Comparison of ENCODE assay signal across 19 cellular contexts in genomic region chr3:152313914-152314313, GRCh38. TPM values are rescaled to one million over a fixed set of nuclear protein-coding genes. Genes with fewer than 3 reads are reported as not detected.
DNase-seq lines count a peak whose midpoint lies in the region; ATAC-seq, FAIRE-seq and TF ChIP-seq lines count a peak whose summit lies in the region.
"Had no signal": no experiment of that assay in that cellular context is flagged by ENCODE, and none has a peak within 500 bp of the region (broad histone marks: within the 10 kb centered on the region; RNA-seq: fewer than 3 reads in every experiment).

No MANE protein-coding gene starts in this region.

- no peak for TF ChIP-seq CTCF in left ventricle myocardium inferior (IDR thresholded peaks at IDR 0.05; ENCODE audit: borderline replicate concordance)
- no peak for TF ChIP-seq CTCF in transverse colon (IDR thresholded peaks at IDR 0.05)

- no peak overlapping the region for H3K4me3 Mint-ChIP-seq in activated CD8-positive, alpha-beta T cell treated with anti-CD3 and anti-CD28 coated beads, Interleukin-2, amount 10 ng/mL, durations not matched to agents 7 days and 5 days
- H3K4me3 Mint-ChIP-seq: neural progenitor cell had no signal

- no peaks in the 10 kb centered on the region for H3K36me3 ChIP-seq in left ventricle myocardium inferior
- H3K36me3 ChIP-seq in muscle layer of colon (ENCODE audit: insufficient read depth, low read length), result no peaks in the 10 kb centered on the region
- H3K36me3 ChIP-seq in transverse colon, result no peaks in the 10 kb centered on the region
- H3K36me3 ChIP-seq: neural progenitor cell had no signal

- POLR2A ChIA-PET in activated CD8-positive, alpha-beta T cell treated with anti-CD3 and anti-CD28 coated beads, Interleukin-2, amount 10 ng/mL, durations not matched to agents 7 days and 5 days (lab: Charles Lee), result interaction anchor here (0.6 to 1.0 kb wide), 2 partner anchors 13 to 43 kb away, joined by 3 read pairs; no protein-coding TSS in a partner anchor

- H3K4me3 ChIP-seq in left ventricle myocardium inferior (no peak overlapping the region), muscle layer of colon (ENCODE audit: low read depth in 1 of 2, low read length in 2 of 2) (no peak overlapping the region), transverse colon (no peak overlapping the region)
- H3K4me3 ChIP-seq: neural progenitor cell, SJSA1 had no signal

- FAIRE-seq in H54 (lab: Jason Lieb, UNC), result no peak

- no peaks in the 10 kb centered on the region for H3K27me3 Mint-ChIP-seq in activated CD8-positive, alpha-beta T cell treated with anti-CD3 and anti-CD28 coated beads, Interleukin-2, amount 10 ng/mL, durations not matched to agents 7 days and 5 days (ENCODE audit: low read depth)

- H3K9me3 ChIP-seq in left ventricle myocardium inferior (replicated peaks), result no peaks in the 10 kb centered on the region
- no peaks in the 10 kb centered on the region for H3K9me3 ChIP-seq in muscle layer of colon (ENCODE audit: low read length)
- no peaks in the 10 kb centered on the region for H3K9me3 ChIP-seq in transverse colon
- H3K9me3 ChIP-seq: Caco-2, SJSA1 had no signal

- H3K9ac ChIP-seq in muscle layer of colon (ENCODE audit: low read length), result no peak overlapping the region
- H3K9ac ChIP-seq: neural progenitor cell had no signal

- H3K4me1 Mint-ChIP-seq in activated CD8-positive, alpha-beta T cell treated with anti-CD3 and anti-CD28 coated beads, Interleukin-2, amount 10 ng/mL, durations not matched to agents 7 days and 5 days (ENCODE audit: low read depth), result peaks cover 64% of the 10 kb centered on the region

- DNase-seq in left ventricle myocardium inferior (no peak), Right ventricle myocardium inferior (ENCODE audit: missing footprints) (no peak), transverse colon (no peak), NOMO-1 (lab: John Stamatoyannopoulos, UW; ENCODE audit: unreplicated experiment in 2 of 2) (no peak), H54 (ENCODE audit: insufficient read length, low spot score) (no peak), NCI-H526 treated with DMSO at 0.1 percent for 48 hours (lab: John Stamatoyannopoulos, UW) (no peak)
- DNase-seq in activated CD8-positive, alpha-beta T cell treated with anti-CD3 and anti-CD28 coated beads, Interleukin-2, amount 10 ng/mL, durations not matched to agents 7 days and 5 days, result no peak
- DNase-seq: activated CD8-positive, alpha-beta memory T cell treated with anti-CD3 and anti-CD28 coated beads, Interleukin-2, amount 50 U/mL, for 48 hours; Caco-2; foreskin melanocyte; MM.1S; NCI-H187; stimulated activated CD4-positive, alpha-beta T cell treated with anti-CD3 and anti-CD28 coated beads, Interleukin-4, amount 100 ng/mL, for 24 hours had no signal

- in situ Hi-C loops in transverse colon (cut with MboI; ENCODE audit: low pct_ligation_motif_present in 1 of 4, low pct_unique_long_range_greater_than_20kb in 1 of 4, low sequenced_read_pairs in 3 of 4), result no loop called here

- H3K27ac Mint-ChIP-seq in activated CD8-positive, alpha-beta T cell treated with anti-CD3 and anti-CD28 coated beads, Interleukin-2, amount 10 ng/mL, durations not matched to agents 7 days and 5 days, result peak overlapping the region; percentile 21
- H3K27ac Mint-ChIP-seq: neural progenitor cell had no signal

- H3K27ac ChIP-seq in left ventricle myocardium inferior (replicated peaks), result peak overlapping the region; percentile 76
- peak overlapping the region; percentile 3 for H3K27ac ChIP-seq in muscle layer of colon (ENCODE audit: low read depth, low read length)
- peak overlapping the region; percentile 37 to 69 (median 59) for H3K27ac ChIP-seq in transverse colon
- H3K27ac ChIP-seq: HL-60, neural progenitor cell, SJSA1 had no signal

- H3K4me1 ChIP-seq in left ventricle myocardium inferior, result peaks cover 79% of the 10 kb centered on the region
- H3K4me1 ChIP-seq in muscle layer of colon (ENCODE audit: insufficient read depth, low read length), result peaks cover 68% of the 10 kb centered on the region
- H3K4me1 ChIP-seq in transverse colon, result peaks cover 12 to 69% (median 39%) of the 10 kb centered on the region in 4 donors

- H3K27me3 ChIP-seq in left ventricle myocardium inferior (ENCODE audit: low read depth), result no peaks in the 10 kb centered on the region
- H3K27me3 ChIP-seq in muscle layer of colon (ENCODE audit: control insufficient read depth in 1 of 2, insufficient read depth in 2 of 2, low read length in 2 of 2), result no peaks in the 10 kb centered on the region
- no peaks in the 10 kb centered on the region for H3K27me3 ChIP-seq in transverse colon
- H3K27me3 ChIP-seq: neural progenitor cell, SJSA1 had no signal

- H3K9me3 Mint-ChIP-seq in activated CD8-positive, alpha-beta T cell treated with anti-CD3 and anti-CD28 coated beads, Interleukin-2, amount 10 ng/mL, durations not matched to agents 7 days and 5 days (ENCODE audit: insufficient read depth), result no peaks in the 10 kb centered on the region
- H3K9me3 Mint-ChIP-seq: neural progenitor cell had no signal

- intact Hi-C loops in left ventricle myocardium inferior (cut with micrococcal nuclease) (no loop called here), Right ventricle myocardium inferior (cut with DNase I) (no loop called here), transverse colon (cut with DNase I; ENCODE audit: low total_unique reads) (no loop called here)

- TF ChIP-seq EP300 in transverse colon (IDR thresholded peaks at IDR 0.05; ENCODE audit: low read depth), result no peak

- peaks cover 63% of the 10 kb centered on the region for H3K36me3 Mint-ChIP-seq in activated CD8-positive, alpha-beta T cell treated with anti-CD3 and anti-CD28 coated beads, Interleukin-2, amount 10 ng/mL, durations not matched to agents 7 days and 5 days (ENCODE audit: low read depth)

- ATAC-seq in Right ventricle myocardium inferior, result no peak
- ATAC-seq in activated CD8-positive, alpha-beta T cell treated with anti-CD3 and anti-CD28 coated beads, Interleukin-2, amount 10 ng/mL, durations not matched to agents 7 days and 5 days, result no peak
- ATAC-seq: activated CD4-positive, CD25-positive, alpha-beta regulatory T cell treated with anti-CD3 and anti-CD28 coated beads, Interleukin-2, amount 50 U/mL, for 24 hours; HCT116 had no signal

- CTCF ChIA-PET in activated CD8-positive, alpha-beta T cell treated with anti-CD3 and anti-CD28 coated beads, Interleukin-2, amount 10 ng/mL, durations not matched to agents 7 days and 5 days (lab: Charles Lee), result interaction anchor here (0.8 to 1.2 kb wide), 3 partner anchors 11 to 29 kb away, joined by 3 read pairs; no protein-coding TSS in a partner anchor

- TF ChIP-seq POLR2A in transverse colon (IDR thresholded peaks at IDR 0.05) (no peak), H54 (IDR thresholded peaks at IDR 0.05; ENCODE audit: low read depth, low read length) (no peak)

RNA-seq across cellular contexts. Expression of gene MBNL1, which starts 45.2 kb away (rescaled TPM):
- total RNA-seq in left ventricle myocardium inferior (172 TPM), Right ventricle myocardium inferior (180 TPM), transverse colon (100 to 1,000 TPM; 232 to 658 (median 509) TPM)
- total RNA-seq in activated CD8-positive, alpha-beta T cell treated with anti-CD3 and anti-CD28 coated beads, Interleukin-2, amount 10 ng/mL, durations not matched to agents 7 days and 5 days, result 100 to 1,000 TPM; 469 to 504 TPM

Comparison
In these comparisons a context has a peak if more than half of its experiments do, and no peak if none do; other contexts are left out.
1. H3K27ac ChIP-seq: peak in every context shown above with its lines; median percentile 76 in left ventricle myocardium inferior; 59 in transverse colon; 3 in muscle layer of colon.